ENCODE assay signal across 8 cellular contexts in the genomic region with DNA sequence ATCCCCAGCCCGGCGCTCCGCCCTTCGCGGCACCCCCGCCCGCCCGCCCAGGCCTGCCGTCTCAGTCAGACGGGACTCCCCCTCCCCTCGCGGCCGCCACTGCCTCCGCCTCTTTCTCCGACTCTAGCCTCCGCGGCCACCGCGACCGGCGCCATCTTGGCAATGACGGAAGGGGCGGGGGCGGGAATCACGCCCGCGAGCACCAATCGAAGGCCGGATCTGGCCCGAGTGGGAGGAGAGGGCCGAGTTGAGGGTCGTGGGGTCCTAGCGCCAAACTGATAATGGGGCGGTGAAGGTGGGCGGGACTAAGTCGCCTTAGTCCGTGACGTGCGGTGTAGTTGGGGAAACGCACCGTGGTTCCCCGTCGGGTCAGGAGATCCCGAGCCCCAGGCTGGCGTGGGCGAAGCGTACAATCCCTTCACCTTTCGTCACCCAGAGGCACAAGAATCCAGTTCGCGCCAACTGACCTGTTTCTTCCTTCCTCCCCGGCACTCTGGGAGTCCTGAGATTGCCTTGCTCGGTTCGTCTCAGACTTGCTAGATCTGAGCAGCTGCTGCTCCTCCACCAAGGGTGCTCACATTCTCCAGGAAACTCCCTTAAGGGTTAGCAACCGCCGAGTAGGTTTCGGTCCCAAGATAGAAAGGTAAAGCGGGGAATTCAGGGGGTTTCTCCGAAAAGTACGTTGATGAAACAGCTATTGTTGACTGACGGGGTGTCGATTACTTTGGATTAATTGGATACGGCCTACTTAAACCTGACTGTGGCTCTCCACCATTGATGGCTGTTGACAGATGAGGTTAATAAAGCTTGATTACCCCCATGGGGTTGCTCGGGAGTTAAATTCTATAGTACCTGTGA. TPM values are rescaled to one million over a fixed set of nuclear protein-coding genes. Genes with fewer than 3 reads are reported as not detected.
DNase-seq lines count a peak whose midpoint lies in the region; ATAC-seq and TF ChIP-seq lines count a peak whose summit lies in the region.

A gene (minus strand): TSS at position 164 of the 858 bp plus-strand sequence. CDS start 35,843 bp downstream, outside the sequence.

- TF ChIP-seq CTCF in CD14-positive monocyte (IDR thresholded peaks at IDR 0.05) = no peak
- TF ChIP-seq CTCF in dorsolateral prefrontal cortex (IDR thresholded peaks at IDR 0.05 in 54 of 56, conservative IDR thresholded peaks at IDR 0.05 in 2 of 56; ENCODE audit: low read depth in 1 of 56, partially characterized antibody in 56 of 56) = peak in 17 of 56 donors; percentile 2 to 50 (median 26)
- no peak for TF ChIP-seq CTCF in right lobe of liver (IDR thresholded peaks at IDR 0.05)

- ATAC-seq in GM19397 (IDR thresholded peaks at IDR 0.05; ENCODE audit: unreplicated experiment) (peak; percentile 79), HG03571 (IDR thresholded peaks at IDR 0.05; ENCODE audit: unreplicated experiment) (peak; percentile 80), right lobe of liver (peak; percentile 80 to 94 (median 88))

- no peaks in the 10 kb centered on the region for H3K36me3 Mint-ChIP-seq in CD14-positive monocyte
- H3K36me3 Mint-ChIP-seq in activated CD4-positive, alpha-beta memory T cell treated with anti-CD3 and anti-CD28 coated beads for 36 hours = peaks cover 1% of the 10 kb centered on the region

- POLR2A ChIA-PET in activated CD4-positive, alpha-beta memory T cell treated with anti-CD3 and anti-CD28 coated beads for 36 hours (lab: Charles Lee) = interaction anchor here (0.5 to 4.8 kb wide), 13 partner anchors 9 to 488 kb away, joined by 3 to 44 read pairs (median 5); a partner anchor contains a TSS

- no peaks in the 10 kb centered on the region for H3K27me3 Mint-ChIP-seq in CD14-positive monocyte (ENCODE audit: low read depth in 3 of 3)
- no peaks in the 10 kb centered on the region for H3K27me3 Mint-ChIP-seq in activated CD4-positive, alpha-beta memory T cell treated with anti-CD3 and anti-CD28 coated beads for 36 hours

- intact Hi-C loops in CD14-positive monocyte (cut with micrococcal nuclease) (loop anchor here (2.0 to 5.0 kb wide), 3 partner anchors 26 to 40 kb away; no protein-coding TSS in a partner anchor), dorsolateral prefrontal cortex (cut with DNase I) (loop anchor here (1.0 to 10.0 kb wide), 5 partner anchors 74 to 181 kb away; a partner anchor contains a TSS), right lobe of liver (cut with DNase I) (no loop called here)
- intact Hi-C loops in activated CD4-positive, alpha-beta memory T cell treated with anti-CD3 and anti-CD28 coated beads for 36 hours (cut with micrococcal nuclease) = loop anchor here (1.0 to 10.0 kb wide), 7 partner anchors 13 to 1742 kb away; a partner anchor contains a TSS

- CTCF ChIA-PET in activated CD4-positive, alpha-beta memory T cell treated with anti-CD3 and anti-CD28 coated beads for 36 hours (lab: Charles Lee) = interaction anchor here (0.6 to 3.5 kb wide), 7 partner anchors 26 to 77 kb away, joined by 3 to 11 read pairs (median 8); a partner anchor contains a TSS

- WGBS in right lobe of liver (ENCODE audit: insufficient coverage, low coverage, low lambda C conversion rate, missing lambda C conversion rate) = under 1% methylated on average over 18 of the region's 63 CpGs

- peaks cover 0 to 2% (median 0%) of the 10 kb centered on the region in 7 donors for H3K9me3 Mint-ChIP-seq in CD14-positive monocyte
- no peaks in the 10 kb centered on the region for H3K9me3 Mint-ChIP-seq in activated CD4-positive, alpha-beta memory T cell treated with anti-CD3 and anti-CD28 coated beads for 36 hours

- peaks cover 49% of the 10 kb centered on the region for H3K4me1 Mint-ChIP-seq in CD14-positive monocyte
- peaks cover 60% of the 10 kb centered on the region for H3K4me1 Mint-ChIP-seq in activated CD4-positive, alpha-beta memory T cell treated with anti-CD3 and anti-CD28 coated beads for 36 hours (ENCODE audit: low read depth)

- peaks cover 0 to 25% (median 5%) of the 10 kb centered on the region in 4 donors for H3K4me1 ChIP-seq in right lobe of liver

- TF ChIP-seq POLR2A in right lobe of liver (IDR thresholded peaks at IDR 0.05) = peak; percentile 75

- no peaks in the 10 kb centered on the region for H3K9me3 ChIP-seq in right lobe of liver

- peak within 1 kb of the TSS; percentile 92 to 99 for H3K4me3 Mint-ChIP-seq in CD14-positive monocyte
- H3K4me3 Mint-ChIP-seq in activated CD4-positive, alpha-beta memory T cell treated with anti-CD3 and anti-CD28 coated beads for 36 hours = peak within 1 kb of the TSS; percentile 82

- no peaks in the 10 kb centered on the region for H3K36me3 ChIP-seq in right lobe of liver

- DNase-seq in CD14-positive monocyte (ENCODE audit: low spot score) (peak; percentile 98), NCI-H82 (lab: John Stamatoyannopoulos, UW) (peak; percentile 99), dorsolateral prefrontal cortex (peak; percentile 94 to 98 (median 97)), right lobe of liver (peak; percentile 98)
- DNase-seq in activated CD4-positive, alpha-beta memory T cell treated with anti-CD3 and anti-CD28 coated beads for 36 hours = peak; percentile 99
- peak; percentile 97 to 99 for DNase-seq in stimulated activated CD4-positive, alpha-beta T cell treated with anti-CD3 and anti-CD28 coated beads, Interleukin-4, amount 100 ng/mL, for 4 hours

- H3K27ac Mint-ChIP-seq in CD14-positive monocyte = peak within 1 kb of the TSS; percentile 98 to 100 (median 100)
- peak within 1 kb of the TSS; percentile 97 for H3K27ac Mint-ChIP-seq in activated CD4-positive, alpha-beta memory T cell treated with anti-CD3 and anti-CD28 coated beads for 36 hours

- peak within 1 kb of the TSS; percentile 48 to 95 (median 85) for H3K4me3 ChIP-seq in dorsolateral prefrontal cortex
- peak within 1 kb of the TSS; percentile 71 to 78 (median 77) for H3K4me3 ChIP-seq in right lobe of liver

- H3K27me3 ChIP-seq in dorsolateral prefrontal cortex (no peaks in the 10 kb centered on the region), right lobe of liver (no peaks in the 10 kb centered on the region)

- H3K27ac ChIP-seq in dorsolateral prefrontal cortex = peak within 1 kb of the TSS; percentile 44 to 99 (median 97)
- H3K27ac ChIP-seq in right lobe of liver = peak within 1 kb of the TSS; percentile 98 to 99 (median 98)

RNA-seq across cellular contexts. Expression of the gene that starts here (rescaled TPM):
- polyA plus RNA-seq in CD14-positive monocyte = 1 to 10 TPM; 4.6 to 6.9 TPM
- total RNA-seq in activated CD4-positive, alpha-beta memory T cell treated with anti-CD3 and anti-CD28 coated beads for 36 hours = 10 to 100 TPM; 39.9 to 41.3 TPM
- total RNA-seq in dorsolateral prefrontal cortex = 10 to 100 TPM; 52.0 to 89.8 (median 72.2) TPM
- total RNA-seq in right lobe of liver = 10 to 100 TPM; 12.7 to 32.4 (median 21.5) TPM

Comparison
In these comparisons a context has a peak if more than half of its experiments do, and no peak if none do; other contexts are left out.
1. Peak in every context shown above with its lines: DNase-seq, ATAC-seq, H3K4me3 ChIP-seq and H3K27ac ChIP-seq.
2. intact Hi-C loops: an anchor here in CD14-positive monocyte (2.0 to 5.0 kb wide), activated CD4-positive, alpha-beta memory T cell treated with anti-CD3 and anti-CD28 coated beads for 36 hours (1.0 to 10.0 kb wide) and dorsolateral prefrontal cortex (1.0 to 10.0 kb wide); none called in right lobe of liver.